ENCODE assay signal across 16 cellular contexts in the genomic region with DNA sequence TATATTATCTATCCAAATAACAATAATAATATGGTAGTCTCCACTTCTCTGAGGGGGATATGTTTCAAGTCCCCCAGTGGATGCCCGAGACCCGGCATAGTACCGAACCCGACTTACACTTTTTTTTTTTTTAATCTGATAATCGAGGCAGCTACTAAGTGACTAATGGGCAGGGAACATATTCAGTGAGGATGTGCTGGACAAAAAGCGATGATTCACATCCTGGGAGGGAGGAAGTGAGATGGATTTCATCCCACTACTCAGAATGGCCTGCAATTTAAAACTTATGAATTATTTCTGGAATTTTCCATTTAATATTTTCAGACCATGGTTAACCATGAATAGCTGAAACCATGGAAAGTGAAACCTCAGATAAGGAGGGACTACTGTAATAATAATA. TPM values are rescaled to one million over a fixed set of nuclear protein-coding genes. Genes with fewer than 3 reads are reported as not detected.
DNase-seq lines count a peak whose midpoint lies in the region; ATAC-seq and TF ChIP-seq lines count a peak whose summit lies in the region.
"Had no signal": no experiment of that assay in that cellular context is flagged by ENCODE, and none has a peak within 500 bp of the region (broad histone marks: within the 10 kb centered on the region; RNA-seq: fewer than 3 reads in every experiment).

No MANE protein-coding gene starts in this region.

- no peaks in the 10 kb centered on the region for H4K20me1 ChIP-seq in OCI-LY7 (ENCODE audit: insufficient read depth, low read length)

- H3K27ac ChIP-seq in mesenchymal stem cell (ENCODE audit: low read length, poor library complexity, severe bottlenecking) = no peak overlapping the region
- H3K27ac ChIP-seq in OCI-LY7 (ENCODE audit: low read depth, low read length, poor library complexity, severe bottlenecking) = no peak overlapping the region
- H3K27ac ChIP-seq: esophagus muscularis mucosa, PC-9, VCaP had no signal

- no peak overlapping the region for H4K8ac ChIP-seq in mesenchymal stem cell (ENCODE audit: low read length)

- no peaks in the 10 kb centered on the region for H3K9me2 ChIP-seq in OCI-LY7 (ENCODE audit: insufficient read depth, low read length)

- no peak overlapping the region for H3K4me3 ChIP-seq in mesenchymal stem cell (ENCODE audit: insufficient read depth in 1 of 2, low read depth in 1 of 2, low read length in 2 of 2)
- H3K4me3 ChIP-seq in OCI-LY7 (ENCODE audit: low read depth, low read length, poor library complexity, severe bottlenecking) = no peak overlapping the region
- no peak overlapping the region for H3K4me3 ChIP-seq in mucosa of descending colon
- H3K4me3 ChIP-seq: esophagus muscularis mucosa, GM23338, PC-9 had no signal

- intact Hi-C loops in OCI-LY7 (cut with micrococcal nuclease; ENCODE audit: unreplicated experiment) = no loop called here
- intact Hi-C loops in mucosa of descending colon (cut with DNase I, micrococcal nuclease) = no loop called here

- H3K9me3 ChIP-seq in mesenchymal stem cell (ENCODE audit: control insufficient read depth, low read length) (peaks cover 4% of the 10 kb centered on the region), OCI-LY7 (ENCODE audit: low read length) (no peaks in the 10 kb centered on the region), mucosa of descending colon (peaks cover 6% of the 10 kb centered on the region)

- no peaks in the 10 kb centered on the region for H3K4me1 ChIP-seq in mesenchymal stem cell (ENCODE audit: control insufficient read depth, insufficient read depth, low read depth, low read length)
- H3K4me1 ChIP-seq in OCI-LY7 (ENCODE audit: insufficient read depth, low read length, poor library complexity, severe bottlenecking) = no peaks in the 10 kb centered on the region
- no peaks in the 10 kb centered on the region for H3K4me1 ChIP-seq in mucosa of descending colon (ENCODE audit: low read depth)
- H3K4me1 ChIP-seq: esophagus muscularis mucosa had no signal

- no peak overlapping the region for H3K9ac ChIP-seq in mesenchymal stem cell (ENCODE audit: low read length)

- ATAC-seq in HG03159 (IDR thresholded peaks at IDR 0.05; ENCODE audit: unreplicated experiment) = no peak
- no peak for ATAC-seq in GM21737 (IDR thresholded peaks at IDR 0.05; ENCODE audit: unreplicated experiment)
- no peak for ATAC-seq in mucosa of descending colon
- ATAC-seq: activated CD8-positive, alpha-beta T cell treated with anti-CD3 and anti-CD28 coated beads, Interleukin-2, amount 10 ng/mL, durations not matched to agents 7 days and 5 days; left lobe of liver; stimulated activated naive CD8-positive, alpha-beta T cell treated with anti-CD3 and anti-CD28 coated beads, Interleukin-15, amount 100 ng/mL, for 72 hours had no signal

- 69% methylated on average over 6 of the region's 6 CpGs for WGBS in mesenchymal stem cell

- H3K79me1 ChIP-seq in mesenchymal stem cell (replicated peaks; ENCODE audit: low read length, poor library complexity, severe bottlenecking) = no peaks in the 10 kb centered on the region

- CTCF ChIA-PET in OCI-LY7 (lab: Charles Lee; ENCODE audit: unreplicated experiment) = no interaction called here

- no peak overlapping the region for H2BK12ac ChIP-seq in mesenchymal stem cell (ENCODE audit: low read length in 2 of 2)

- no peak overlapping the region for H2BK15ac ChIP-seq in mesenchymal stem cell (ENCODE audit: low read depth, poor library complexity, severe bottlenecking)

- POLR2A ChIA-PET in OCI-LY7 (lab: Charles Lee) = no interaction called here

- H3K18ac ChIP-seq in mesenchymal stem cell (ENCODE audit: low read depth in 1 of 2, low read length in 2 of 2) = no peak overlapping the region

- no peak overlapping the region for H3K4me2 ChIP-seq in mesenchymal stem cell (ENCODE audit: low read length, poor library complexity, severe bottlenecking)
- no peak overlapping the region for H3K4me2 ChIP-seq in OCI-LY7 (ENCODE audit: low read length)
- H3K4me2 ChIP-seq: GM23338, PC-9 had no signal

- no peaks in the 10 kb centered on the region for H3K79me2 ChIP-seq in OCI-LY7 (ENCODE audit: insufficient read depth, low read depth, low read length)

- no peak overlapping the region for H2BK120ac ChIP-seq in mesenchymal stem cell (ENCODE audit: low read depth, low read length)

- no peak overlapping the region for H2AK5ac ChIP-seq in mesenchymal stem cell (ENCODE audit: low read length, severe bottlenecking)

- TF ChIP-seq CTCF in OCI-LY7 (conservative IDR thresholded peaks at IDR 0.05; ENCODE audit: low read length) = no peak
- TF ChIP-seq CTCF in mucosa of descending colon (IDR thresholded peaks at IDR 0.05) = no peak

- H3K14ac ChIP-seq in mesenchymal stem cell (ENCODE audit: low read length in 2 of 2) = no peak overlapping the region

- BruUV-seq in OCI-LY7 (replicated peaks; lab: Mats Ljungman, UMichigan) = no TSS peak

- H2AFZ ChIP-seq in mesenchymal stem cell (ENCODE audit: low read depth, low read length) = no peak overlapping the region
- H2AFZ ChIP-seq in OCI-LY7 (ENCODE audit: low read length) = no peak overlapping the region
- H2AFZ ChIP-seq: GM23338, PC-9 had no signal

- H3K23ac ChIP-seq in mesenchymal stem cell (ENCODE audit: low read length in 2 of 2) = no peak overlapping the region

- H3K36me3 ChIP-seq in mesenchymal stem cell (ENCODE audit: control insufficient read depth in 1 of 2, insufficient read depth in 2 of 2, low read depth in 1 of 2, low read length in 2 of 2) = no peaks in the 10 kb centered on the region
- no peaks in the 10 kb centered on the region for H3K36me3 ChIP-seq in OCI-LY7 (ENCODE audit: insufficient read depth, low read length)
- H3K36me3 ChIP-seq in mucosa of descending colon (ENCODE audit: low read depth) = no peaks in the 10 kb centered on the region
- H3K36me3 ChIP-seq: esophagus muscularis mucosa had no signal

- H2BK5ac ChIP-seq in mesenchymal stem cell (ENCODE audit: low read depth, low read length, poor library complexity, severe bottlenecking) = no peak overlapping the region

- peak; percentile 70 for DNase-seq in Daoy (ENCODE audit: low read depth)
- peak; percentile 8 for DNase-seq in NCI-H460 (ENCODE audit: extremely low read depth, low read depth)
- DNase-seq in dermis blood vessel endothelial cell = peak; percentile 41
- peak; percentile 5 for DNase-seq in mesenchymal stem cell
- no peak for DNase-seq in OCI-LY7 (ENCODE audit: low spot score)
- DNase-seq in mucosa of descending colon = no peak
- DNase-seq: activated CD8-positive, alpha-beta T cell treated with anti-CD3 and anti-CD28 coated beads, Interleukin-2, amount 10 ng/mL, durations not matched to agents 7 days and 5 days; NCI-H2029; PC-9; stimulated activated naive CD8-positive, alpha-beta T cell treated with anti-CD3 and anti-CD28 coated beads, Interleukin-15, amount 100 ng/mL, for 72 hours had no signal

- peaks cover 0 to 4% of the 10 kb centered on the region in 2 experiments for H3K27me3 ChIP-seq in mesenchymal stem cell (ENCODE audit: control insufficient read depth in 1 of 2, insufficient read depth in 1 of 2, low read length in 2 of 2)

- H4K91ac ChIP-seq in mesenchymal stem cell (ENCODE audit: low read length) = no peak overlapping the region

- H3K4ac ChIP-seq in mesenchymal stem cell (ENCODE audit: low read depth in 1 of 2, low read length in 2 of 2) = no peak overlapping the region

RNA-seq across cellular contexts. Expression of a gene that starts 49.5 kb away (rescaled TPM):
- 54.8 and 62.3 TPM in 2 replicates for total RNA-seq in Daoy (2014; rRNA removed; shearing (Covaris generic))
- 25.0 and 35.3 TPM in 2 replicates for total RNA-seq in NCI-H460 (2014; rRNA removed; shearing (Covaris generic))
- 20.1 and 21.8 TPM in 2 replicates for polyA plus RNA-seq in NCI-H460 (2014; cell fraction: nucleus; rRNA removed)
- total RNA-seq in dermis blood vessel endothelial cell (10.1 and 25.0 TPM in 2 replicates), OCI-LY7 (2022) (33.8 and 36.7 TPM in 2 replicates), mucosa of descending colon (10 to 100 TPM; 37.2 to 56.2 (median 47.2) TPM)
- polyA plus RNA-seq in mesenchymal stem cell (2013, experiment 1 of 2) = 54.5 TPM
- polyA plus RNA-seq in mesenchymal stem cell (2013, experiment 2 of 2) = 57.9 TPM
- 48.7 and 63.8 TPM in 2 replicates for total RNA-seq in OCI-LY7 (2014; rRNA removed; shearing (Covaris generic))

RNA-seq across cellular contexts. Expression of a gene that starts 59.2 kb away (rescaled TPM):
- total RNA-seq in Daoy (2014; rRNA removed; shearing (Covaris generic)) = 27.1 and 38.9 TPM in 2 replicates
- total RNA-seq in NCI-H460 (2014; rRNA removed; shearing (Covaris generic)) = 15.1 and 15.2 TPM in 2 replicates
- polyA plus RNA-seq in NCI-H460 (2014; cell fraction: nucleus; rRNA removed) = 7.7 and 10.2 TPM in 2 replicates
- total RNA-seq in dermis blood vessel endothelial cell (38.9 and 47.1 TPM in 2 replicates), OCI-LY7 (2022) (47.3 and 48.7 TPM in 2 replicates), mucosa of descending colon (10 to 100 TPM; 29.1 to 36.0 (median 34.1) TPM)
- 18.4 TPM for polyA plus RNA-seq in mesenchymal stem cell (2013, experiment 1 of 2)
- polyA plus RNA-seq in mesenchymal stem cell (2013, experiment 2 of 2) = 19.2 TPM
- total RNA-seq in OCI-LY7 (2014; rRNA removed; shearing (Covaris generic)) = 30.5 and 39.6 TPM in 2 replicates

Comparison
In these comparisons a context has a peak if more than half of its experiments do, and no peak if none do; other contexts are left out.
1. DNase-seq: peak in Daoy (single experiment), NCI-H460 (single experiment), dermis blood vessel endothelial cell (single experiment) and mesenchymal stem cell (single experiment); none in OCI-LY7 (single experiment) and mucosa of descending colon (0 of 3).